In genomic region chrX:134622056-134622812, GRCh38 we compare ENCODE assay signal across 9 cellular contexts. TPM values are rescaled to one million over a fixed set of nuclear protein-coding genes. Genes with fewer than 3 reads are reported as not detected.
DNase-seq lines count a peak whose midpoint lies in the region; ATAC-seq lines count a peak whose summit lies in the region.
"Had no signal": no experiment of that assay in that cellular context is flagged by ENCODE, and none has a peak within 500 bp of the region (broad histone marks: within the 10 kb centered on the region; RNA-seq: fewer than 3 reads in every experiment).

No MANE protein-coding gene starts in this region.

- H3K27ac Mint-ChIP-seq in T-helper 17 cell: no peak overlapping the region

- H3K4me3 Mint-ChIP-seq in T-helper 17 cell: no peak overlapping the region

- no peaks in the 10 kb centered on the region for H3K27me3 Mint-ChIP-seq in T-helper 17 cell

- H3K36me3 Mint-ChIP-seq in T-helper 17 cell (ENCODE audit: low read depth): no peaks in the 10 kb centered on the region

- peak; percentile 81 for ATAC-seq in GM19397 (IDR thresholded peaks at IDR 0.05; ENCODE audit: unreplicated experiment)
- peak; percentile 88 for ATAC-seq in HG03439 (IDR thresholded peaks at IDR 0.05; ENCODE audit: unreplicated experiment)
- ATAC-seq in T-helper 17 cell: no peak

- DNase-seq in EH (ENCODE audit: low read depth): peak; percentile 87
- DNase-seq in UCSD-AML1 (lab: John Stamatoyannopoulos, UW; ENCODE audit: unreplicated experiment): peak; percentile 44
- peak; percentile 81 for DNase-seq in iPS-NIHi7 (ENCODE audit: extremely low spot score)
- DNase-seq in KG1 (lab: John Stamatoyannopoulos, UW): no peak
- no peak for DNase-seq in T-helper 17 cell
- DNase-seq in NCI-H1105 treated with DMSO at 0.1 percent for 48 hours (lab: John Stamatoyannopoulos, UW): no peak

- H3K9me3 ChIP-seq in T-helper 17 cell (ENCODE audit: control insufficient read depth, low read length, poor library complexity, severe bottlenecking): no peaks in the 10 kb centered on the region

- H3K4me1 Mint-ChIP-seq in T-helper 17 cell: no peaks in the 10 kb centered on the region

RNA-seq across cellular contexts. Expression of gene PLAC1, which starts 36.0 kb away (rescaled TPM):
- not detected for total RNA-seq in T-helper 17 cell
- total RNA-seq: T-helper 1 cell treated with Interleukin-12 subunit alpha and Interleukin-12 subunit beta and Interleukin-4 antibody, amounts not matched to agents 30 ng/mL and 1 ng/mL, for 36 hours had no signal

Comparison
In these comparisons a context has a peak if more than half of its experiments do, and no peak if none do; other contexts are left out.
1. DNase-seq: peak in EH (single experiment), UCSD-AML1 (single experiment) and iPS-NIHi7 (single experiment); none in KG1 (single experiment), T-helper 17 cell (0 of 3) and NCI-H1105 treated with DMSO at 0.1 percent for 48 hours (single experiment).